ENCODE assay signal across 9 cellular contexts in the genomic region with DNA sequence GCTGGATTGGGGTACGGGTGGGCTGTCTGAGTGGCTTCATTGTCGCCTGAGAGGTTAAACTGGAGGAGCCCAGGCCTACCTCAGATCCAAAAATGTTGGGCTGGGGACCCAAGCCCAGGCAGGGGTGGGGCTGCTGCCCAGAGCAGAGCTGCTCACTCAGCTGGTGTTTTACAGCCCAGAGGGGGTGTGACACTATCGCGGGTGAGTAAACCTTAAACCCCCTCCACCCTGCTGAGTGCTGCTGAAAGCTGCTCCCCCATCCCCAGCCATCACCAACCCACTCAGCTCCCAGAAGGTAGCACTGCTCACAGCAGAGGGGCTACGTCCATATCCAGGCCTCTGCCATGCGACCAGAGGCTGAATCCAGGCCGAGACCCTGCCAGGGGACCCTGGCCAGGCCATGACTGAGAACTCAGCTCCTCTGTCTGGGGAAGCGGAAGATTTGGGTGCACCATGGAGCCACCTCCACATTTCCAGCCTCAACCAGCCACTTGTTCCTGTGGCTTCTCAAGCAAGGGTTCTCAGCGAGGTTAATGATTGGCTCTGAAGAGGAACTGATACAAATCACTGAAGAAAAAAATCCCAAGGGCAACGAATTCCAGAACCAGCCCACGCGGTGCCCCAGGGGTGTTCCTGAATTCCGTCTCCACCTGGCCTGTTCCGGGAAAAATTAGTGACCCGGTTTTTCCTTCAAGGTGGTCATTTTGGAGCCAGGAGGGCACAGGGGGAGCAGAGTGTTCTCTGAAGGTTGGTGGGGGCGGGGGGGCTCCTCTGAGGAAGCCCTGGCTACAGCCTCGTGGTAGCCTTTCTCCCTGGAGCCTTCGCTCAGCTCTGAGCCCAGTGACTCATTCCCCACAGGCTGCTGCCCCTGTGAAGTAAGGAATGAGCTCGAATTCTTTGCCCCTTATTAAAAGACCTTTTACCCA. TPM values are rescaled to one million over a fixed set of nuclear protein-coding genes. Genes with fewer than 3 reads are reported as not detected.
A peak's percentile ranks its signal among the peaks of the same experiment; 100 is the strongest.
DNase-seq lines count a peak whose midpoint lies in the region; ATAC-seq and TF ChIP-seq lines count a peak whose summit lies in the region.
"Had no signal": no experiment of that assay in that cellular context is flagged by ENCODE, and none has a peak within 500 bp of the region (broad histone marks: within the 10 kb centered on the region; RNA-seq: fewer than 3 reads in every experiment).

No MANE protein-coding gene starts in this region.

- peak overlapping the region; percentile 60 to 95 (median 82) for H3K4me2 ChIP-seq in BLaER1 treated with 17β-estradiol and CSF1 and Interleukin-3, amounts not matched to agents 10 nM and 100 nM
- peak overlapping the region; percentile 49 for H3K4me2 ChIP-seq in SK-N-SH
- peak overlapping the region; percentile 40 for H3K4me2 ChIP-seq in smooth muscle cell
- H3K4me2 ChIP-seq: KMS-11 had no signal

- peaks cover 37 to 93% (median 62%) of the 10 kb centered on the region in 10 experiments for H3K4me1 ChIP-seq in BLaER1 treated with 17β-estradiol and CSF1 and Interleukin-3, amounts not matched to agents 10 nM and 100 nM
- H3K4me1 ChIP-seq in SK-N-SH (ENCODE audit: control insufficient read depth in 1 of 2, insufficient read depth in 2 of 2, low read depth in 1 of 2, low read length in 1 of 2) (peaks cover 5 to 18% of the 10 kb centered on the region in 2 experiments; a peak in 3 of 4 replicates), smooth muscle cell (ENCODE audit: low read depth) (peaks cover 10% of the 10 kb centered on the region)

- no peak for TF ChIP-seq CTCF in SK-N-SH (IDR thresholded peaks at IDR 0.05)
- TF ChIP-seq CTCF in smooth muscle cell (IDR thresholded peaks at IDR 0.05; ENCODE audit: borderline replicate concordance, insufficient read depth, poor library complexity, severe bottlenecking): no peak

- H3K27me3 ChIP-seq in BLaER1 treated with 17β-estradiol and CSF1 and Interleukin-3, amounts not matched to agents 10 nM and 100 nM: peaks cover 0 to 42% (median 33%) of the 10 kb centered on the region in 11 experiments; a peak in 21 of 22 replicates
- H3K27me3 ChIP-seq in SK-N-SH (ENCODE audit: insufficient read depth) (no peaks in the 10 kb centered on the region), smooth muscle cell (ENCODE audit: low read depth) (no peaks in the 10 kb centered on the region)

- H3K36me3 ChIP-seq in BLaER1 treated with 17β-estradiol and CSF1 and Interleukin-3, amounts not matched to agents 10 nM and 100 nM: no peaks in the 10 kb centered on the region
- H3K36me3 ChIP-seq in SK-N-SH (replicated peaks in 1 of 2; ENCODE audit: control insufficient read depth in 1 of 2, insufficient read depth in 2 of 2, low read length in 1 of 2) (no peaks in the 10 kb centered on the region), smooth muscle cell (ENCODE audit: low read depth) (no peaks in the 10 kb centered on the region)

- H3K27ac ChIP-seq in BLaER1 treated with 17β-estradiol and CSF1 and Interleukin-3, amounts not matched to agents 10 nM and 100 nM: peak overlapping the region in 8 of 11 experiments; percentile 18 to 80 (median 60); a peak in 16 of 22 replicates
- H3K27ac ChIP-seq in SK-N-SH (ENCODE audit: low read depth in 2 of 2, low read length in 1 of 2) (peak overlapping the region in 1 of 2 experiments; percentile 38; a peak in 1 of 4 replicates), smooth muscle cell (ENCODE audit: low read depth) (peak overlapping the region; percentile 69)
- H3K27ac ChIP-seq: KMS-11 had no signal

- H2AFZ ChIP-seq in SK-N-SH (ENCODE audit: low read depth) (peak overlapping the region; percentile 76), smooth muscle cell (ENCODE audit: low read depth) (peak overlapping the region; percentile 60)

- POLR2A ChIA-PET in SK-N-SH (lab: Yijun Ruan, JAX): interaction anchor here (0.6 kb wide), 1 partner anchor 53 kb away, joined by 3 read pairs; the partner anchor contains the start of gene NT5C

- peaks cover 4% of the 10 kb centered on the region for H3F3A ChIP-seq in SK-N-SH (replicated peaks; ENCODE audit: insufficient read depth)
- H3F3A ChIP-seq in smooth muscle cell (ENCODE audit: low read depth): peaks cover 15% of the 10 kb centered on the region

- 56% methylated on average over 19 of the region's 19 CpGs for WGBS in SK-N-SH (ENCODE audit: low lambda C conversion rate)
- 36% methylated on average over 19 of the region's 19 CpGs for WGBS in smooth muscle cell (ENCODE audit: low lambda C conversion rate)

- no peak for TF ChIP-seq RAD21 in SK-N-SH (IDR thresholded peaks at IDR 0.05; ENCODE audit: low read length)

- ATAC-seq in GM19438 (IDR thresholded peaks at IDR 0.05; ENCODE audit: low read depth, unreplicated experiment) (peak; percentile 55), GM18867 (IDR thresholded peaks at IDR 0.05; ENCODE audit: unreplicated experiment) (no peak), HG02763 (IDR thresholded peaks at IDR 0.05; ENCODE audit: unreplicated experiment) (no peak)

- peak overlapping the region in 4 of 10 experiments; percentile 3 to 62 (median 42); a peak in 6 of 20 replicates for H3K4me3 ChIP-seq in BLaER1 treated with 17β-estradiol and CSF1 and Interleukin-3, amounts not matched to agents 10 nM and 100 nM
- H3K4me3 ChIP-seq in SK-N-SH (ENCODE audit: low read depth in 2 of 2, low read length in 1 of 2) (no peak overlapping the region), smooth muscle cell (no peak overlapping the region)

- no peaks in the 10 kb centered on the region for H4K20me1 ChIP-seq in BLaER1 treated with 17β-estradiol and CSF1 and Interleukin-3, amounts not matched to agents 10 nM and 100 nM
- H4K20me1 ChIP-seq in SK-N-SH (ENCODE audit: insufficient read depth) (no peaks in the 10 kb centered on the region), smooth muscle cell (ENCODE audit: low read depth) (no peaks in the 10 kb centered on the region)

- no peaks in the 10 kb centered on the region for H3K9me3 ChIP-seq in BLaER1 treated with 17β-estradiol and CSF1 and Interleukin-3, amounts not matched to agents 10 nM and 100 nM (replicated peaks in 1 of 11)
- H3K9me3 ChIP-seq in SK-N-SH (no peaks in the 10 kb centered on the region), smooth muscle cell (replicated peaks; ENCODE audit: low read depth) (no peaks in the 10 kb centered on the region)

- H3K9ac ChIP-seq in BLaER1 treated with 17β-estradiol and CSF1 and Interleukin-3, amounts not matched to agents 10 nM and 100 nM: peak overlapping the region in 8 of 11 experiments; percentile 6 to 66 (median 61); a peak in 14 of 22 replicates
- H3K9ac ChIP-seq in SK-N-SH (no peak overlapping the region), smooth muscle cell (ENCODE audit: low read depth) (no peak overlapping the region)
- H3K9ac ChIP-seq: KMS-11 had no signal

- DNase-seq in SK-N-SH (no peak), foreskin melanocyte (peak; percentile 18), smooth muscle cell (lab: John Stamatoyannopoulos, UW; ENCODE audit: unreplicated experiment) (no peak), middle frontal gyrus (ENCODE audit: extremely low spot score, low spot score) (no peak)

- CTCF ChIA-PET in SK-N-SH (lab: Yijun Ruan, JAX): interaction anchor here (1.0 to 2.6 kb wide), 4 partner anchors 9 to 35 kb away, joined by 4 to 16 read pairs (median 6); no protein-coding TSS in a partner anchor

- 0 out of 4 replicates have a peak, but pooled peaks of 1 of the 2 experiments have one; percentile 17 for TF ChIP-seq EP300 in SK-N-SH (IDR thresholded peaks at IDR 0.05; ENCODE audit: borderline replicate concordance in 1 of 2, low read depth in 1 of 2, low read length in 1 of 2)

- H3K79me2 ChIP-seq in SK-N-SH (ENCODE audit: insufficient read depth) (no peaks in the 10 kb centered on the region), smooth muscle cell (ENCODE audit: low read depth) (no peaks in the 10 kb centered on the region)

- no peaks in the 10 kb centered on the region for H3K9me2 ChIP-seq in SK-N-SH

TF ChIP-seq in SK-N-SH, 30 proteins besides CTCF, POLR2A, EP300 and RAD21:
- TF ChIP-seq TAF1 (IDR thresholded peaks at IDR 0.05; ENCODE audit: borderline replicate concordance, low read depth, low read length): no peak
- peak; percentile 51; the same call in 1 of the 2 replicates for TF ChIP-seq TEAD4 (IDR thresholded peaks at IDR 0.05; ENCODE audit: borderline replicate concordance, insufficient read depth)
- peak; percentile 85 for TF ChIP-seq FOSL2 (IDR thresholded peaks at IDR 0.05; ENCODE audit: borderline replicate concordance, low read depth)
- TF ChIP-seq CHD2 (IDR thresholded peaks at IDR 0.05; ENCODE audit: low read length, partially characterized antibody): no peak
- peak; percentile 31; the same call in 1 of the 2 replicates for TF ChIP-seq TCF12 (IDR thresholded peaks at IDR 0.05)
- TF ChIP-seq, protein P1, sequence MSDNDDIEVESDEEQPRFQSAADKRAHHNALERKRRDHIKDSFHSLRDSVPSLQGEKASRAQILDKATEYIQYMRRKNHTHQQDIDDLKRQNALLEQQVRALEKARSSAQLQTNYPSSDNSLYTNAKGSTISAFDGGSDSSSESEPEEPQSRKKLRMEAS (IDR thresholded peaks at IDR 0.05; ENCODE audit: low read depth): peak; percentile 84

RNA-seq across cellular contexts. Expression of gene SLC16A5, which starts 9.4 kb away (rescaled TPM):
- polyA plus RNA-seq in SK-N-SH (2012; rRNA removed) (0.03 and 0.06 TPM in 2 replicates), smooth muscle cell (19.5 and 22.0 TPM in 2 replicates)
- polyA plus RNA-seq in SK-N-SH (2012; cell fraction: cytosol; rRNA removed): 0.03 TPM in 1 of 2 replicates, not detected in the other
- polyA plus RNA-seq in SK-N-SH (2012; cell fraction: nucleus; rRNA removed): 0.06 TPM in 1 of 2 replicates, not detected in the other
- total RNA-seq in smooth muscle cell: 11.1 and 17.1 TPM in 2 replicates

RNA-seq across cellular contexts. Expression of gene KCTD2, which starts 31.3 kb away (rescaled TPM):
- polyA plus RNA-seq in SK-N-SH (2012; rRNA removed): 27.5 and 34.2 TPM in 2 replicates
- polyA plus RNA-seq in SK-N-SH (2012; cell fraction: cytosol; rRNA removed): 22.2 and 28.7 TPM in 2 replicates
- 25.7 and 26.5 TPM in 2 replicates for polyA plus RNA-seq in SK-N-SH (2012; cell fraction: nucleus; rRNA removed)
- 18.2 and 27.3 TPM in 2 replicates for total RNA-seq in smooth muscle cell
- 11.1 and 12.7 TPM in 2 replicates for polyA plus RNA-seq in smooth muscle cell

RNA-seq across cellular contexts. Expression of gene ARMC7, which starts 31.4 kb away (rescaled TPM):
- polyA plus RNA-seq in SK-N-SH (2012; rRNA removed): 7.3 and 10.8 TPM in 2 replicates
- polyA plus RNA-seq in SK-N-SH (2012; cell fraction: cytosol; rRNA removed): 5.9 and 7.9 TPM in 2 replicates
- 10.6 and 11.4 TPM in 2 replicates for polyA plus RNA-seq in SK-N-SH (2012; cell fraction: nucleus; rRNA removed)
- 3.0 and 6.8 TPM in 2 replicates for total RNA-seq in smooth muscle cell
- polyA plus RNA-seq in smooth muscle cell: 1.8 and 3.5 TPM in 2 replicates

RNA-seq across cellular contexts. Expression of gene ATP5PD, which starts 31.6 kb away (rescaled TPM):
- polyA plus RNA-seq in SK-N-SH (2012; rRNA removed) (354 and 454 TPM in 2 replicates), smooth muscle cell (318 and 321 TPM in 2 replicates)
- polyA plus RNA-seq in SK-N-SH (2012; cell fraction: cytosol; rRNA removed): 479 and 520 TPM in 2 replicates
- polyA plus RNA-seq in SK-N-SH (2012; cell fraction: nucleus; rRNA removed): 154 and 185 TPM in 2 replicates
- total RNA-seq in smooth muscle cell: 233 and 309 TPM in 2 replicates

RNA-seq across cellular contexts. Expression of gene NT5C, which starts 53.2 kb away (rescaled TPM):
- polyA plus RNA-seq in SK-N-SH (2012; rRNA removed) (111 and 114 TPM in 2 replicates), smooth muscle cell (46.8 and 53.5 TPM in 2 replicates)
- polyA plus RNA-seq in SK-N-SH (2012; cell fraction: cytosol; rRNA removed): 53.5 and 66.8 TPM in 2 replicates
- 316 and 454 TPM in 2 replicates for polyA plus RNA-seq in SK-N-SH (2012; cell fraction: nucleus; rRNA removed)
- total RNA-seq in smooth muscle cell: 25.8 and 39.9 TPM in 2 replicates

Comparison
In these comparisons a context has a peak if more than half of its experiments do, and no peak if none do; other contexts are left out.
1. H3K9ac ChIP-seq: peak in BLaER1 treated with 17β-estradiol and CSF1 and Interleukin-3, amounts not matched to agents 10 nM and 100 nM (8 of 11); none in SK-N-SH (single experiment) and smooth muscle cell (single experiment).
2. RNA of gene SLC16A5, which starts 9.4 kb away (polyA plus RNA-seq): 19.5 to 22.0 TPM in smooth muscle cell; 0.03 to 0.06 TPM in SK-N-SH; every median in the first group is over 10 times any median in the second.
3. Peak in every context shown above with its lines, with median percentiles within 50 percentile points of each other: H3K4me2 ChIP-seq.